In genomic region chr4:39502034-39502658, GRCh38 we compare ENCODE assay signal across 16 cellular contexts. TPM values are rescaled to one million over a fixed set of nuclear protein-coding genes. Genes with fewer than 3 reads are reported as not detected.
A peak's percentile ranks its signal among the peaks of the same experiment; 100 is the strongest.
DNase-seq lines count a peak whose midpoint lies in the region; ATAC-seq and TF ChIP-seq lines count a peak whose summit lies in the region.
"Had no signal": no experiment of that assay in that cellular context is flagged by ENCODE, and none has a peak within 500 bp of the region (broad histone marks: within the 10 kb centered on the region; RNA-seq: fewer than 3 reads in every experiment).

No MANE protein-coding gene starts in this region.

- no peaks in the 10 kb centered on the region for H3K27me3 Mint-ChIP-seq in naive thymus-derived CD4-positive, alpha-beta T cell
- H3K27me3 Mint-ChIP-seq: dendritic cell treated with granulocyte-macrophage colony-stimulating factor and Interleukin-4, amounts not matched to agents 40 ng/mL and 50 ng/mL, for 4 days had no signal

- POLR2A ChIA-PET in RWPE1 (lab: Yijun Ruan, JAX; ENCODE audit: low non-redundant PET) = no interaction called here
- POLR2A ChIA-PET in naive thymus-derived CD4-positive, alpha-beta T cell (lab: Charles Lee) = no interaction called here

- peaks cover 0 to 43% (median 16%) of the 10 kb centered on the region in 5 donors for H3K36me3 Mint-ChIP-seq in naive thymus-derived CD4-positive, alpha-beta T cell

- TF ChIP-seq POLR2A in esophagus squamous epithelium (IDR thresholded peaks at IDR 0.05) = no peak

- ATAC-seq in HG02885 (IDR thresholded peaks at IDR 0.05; ENCODE audit: poor library complexity, unreplicated experiment) = no peak
- no peak for ATAC-seq in naive thymus-derived CD4-positive, alpha-beta T cell
- ATAC-seq: mucosa of descending colon had no signal

- DNase-seq in Caki2 (ENCODE audit: low read depth) (peak; percentile 73), RWPE1 (ENCODE audit: low spot score) (peak; percentile 19), esophagus squamous epithelium (lab: John Stamatoyannopoulos, UW) (no peak), osteoblast (ENCODE audit: insufficient read length, low spot score, missing footprints) (peak; percentile 88), HuH-7.5 (ENCODE audit: low spot score) (no peak), DMS53 (lab: John Stamatoyannopoulos, UW) (no peak)
- DNase-seq in naive thymus-derived CD4-positive, alpha-beta T cell = no peak
- DNase-seq: activated CD4-positive, CD25-positive, alpha-beta regulatory T cell; hypothalamus; mucosa of descending colon; NCI-H1092; NCI-H69; spleen had no signal

- H3K4me3 ChIP-seq in esophagus squamous epithelium (no peak overlapping the region), osteoblast (ENCODE audit: insufficient read depth, low read length) (no peak overlapping the region)
- H3K4me3 ChIP-seq in naive thymus-derived CD4-positive, alpha-beta T cell (ENCODE audit: low read length) = no peak overlapping the region
- H3K4me3 ChIP-seq: mucosa of descending colon, spleen had no signal

- CTCF ChIA-PET in RWPE1 (lab: Yijun Ruan, JAX) = no interaction called here
- CTCF ChIA-PET in naive thymus-derived CD4-positive, alpha-beta T cell (lab: Charles Lee) = no interaction called here

- no peaks in the 10 kb centered on the region for H3K27me3 ChIP-seq in esophagus squamous epithelium
- no peaks in the 10 kb centered on the region for H3K27me3 ChIP-seq in osteoblast (ENCODE audit: insufficient read depth, low read length)
- H3K27me3 ChIP-seq in naive thymus-derived CD4-positive, alpha-beta T cell (ENCODE audit: control insufficient read depth in 2 of 2, insufficient read depth in 2 of 2, low read length in 2 of 2) = no peaks in the 10 kb centered on the region
- H3K27me3 ChIP-seq: spleen had no signal

- peaks cover 16 to 93% (median 33%) of the 10 kb centered on the region in 3 donors for H3K36me3 ChIP-seq in esophagus squamous epithelium
- H3K36me3 ChIP-seq in osteoblast (ENCODE audit: insufficient read depth, low read length) = peaks cover 79% of the 10 kb centered on the region
- peaks cover 5 to 39% (median 6%) of the 10 kb centered on the region in 3 experiments for H3K36me3 ChIP-seq in naive thymus-derived CD4-positive, alpha-beta T cell (ENCODE audit: control insufficient read depth in 2 of 3, insufficient read depth in 3 of 3, low read length in 3 of 3)

- no peak for TF ChIP-seq CTCF in RWPE1 (conservative IDR thresholded peaks at IDR 0.05; ENCODE audit: low read depth)
- TF ChIP-seq CTCF in esophagus squamous epithelium (IDR thresholded peaks at IDR 0.05) = no peak
- TF ChIP-seq CTCF in osteoblast (IDR thresholded peaks at IDR 0.05; ENCODE audit: extremely low read depth, low read depth, low read length) = no peak

- no peak overlapping the region for H3K27ac Mint-ChIP-seq in naive thymus-derived CD4-positive, alpha-beta T cell
- H3K27ac Mint-ChIP-seq: activated T-helper 1 cell treated with anti-CD3 and anti-CD28 coated beads, Interleukin-12 subunit alpha, Interleukin-12 subunit beta, Interleukin-2, Interleukin-4 antibody, amounts not matched to agents 30 ng/mL and 10 ng/mL and 1 ng/mL, durations not matched to agents 14 hours and 24 hours and 36 hours; dendritic cell treated with granulocyte-macrophage colony-stimulating factor and Interleukin-4, amounts not matched to agents 40 ng/mL and 50 ng/mL, for 4 days had no signal

- no peak overlapping the region for H3K27ac ChIP-seq in RWPE1
- H3K27ac ChIP-seq in esophagus squamous epithelium = peak overlapping the region in 3 of 4 donors; percentile 25 to 43 (median 30)
- peak overlapping the region; percentile 100 for H3K27ac ChIP-seq in osteoblast (ENCODE audit: low read depth, low read length)
- no peak overlapping the region for H3K27ac ChIP-seq in naive thymus-derived CD4-positive, alpha-beta T cell (ENCODE audit: low read depth, low read length)
- H3K27ac ChIP-seq: spleen had no signal

- H3K4me3 Mint-ChIP-seq in naive thymus-derived CD4-positive, alpha-beta T cell = no peak overlapping the region
- H3K4me3 Mint-ChIP-seq: activated T-helper 1 cell treated with anti-CD3 and anti-CD28 coated beads, Interleukin-12 subunit alpha, Interleukin-12 subunit beta, Interleukin-2, Interleukin-4 antibody, amounts not matched to agents 30 ng/mL and 10 ng/mL and 1 ng/mL, durations not matched to agents 14 hours and 24 hours and 36 hours; dendritic cell treated with granulocyte-macrophage colony-stimulating factor and Interleukin-4, amounts not matched to agents 40 ng/mL and 50 ng/mL, for 4 days had no signal

- no peaks in the 10 kb centered on the region for H4K20me1 ChIP-seq in osteoblast (ENCODE audit: insufficient read depth, low read length)

- in situ Hi-C loops in Caki2 (cut with HindIII; ENCODE audit: low pct_unique_long_range_greater_than_20kb, low sequenced_read_pairs) = no loop called here

- peaks cover 0 to under 1% (median 0%) of the 10 kb centered on the region in 3 donors for H3K4me1 ChIP-seq in esophagus squamous epithelium
- H3K4me1 ChIP-seq in osteoblast (ENCODE audit: insufficient read depth, low read length) = peaks cover 29% of the 10 kb centered on the region
- H3K4me1 ChIP-seq in naive thymus-derived CD4-positive, alpha-beta T cell (ENCODE audit: control insufficient read depth in 2 of 2, insufficient read depth in 2 of 2, low read length in 2 of 2) = no peaks in the 10 kb centered on the region
- H3K4me1 ChIP-seq: spleen had no signal

- H3K4me2 ChIP-seq in osteoblast (ENCODE audit: insufficient read depth, low read length) = peak overlapping the region; percentile 71

- H3K79me2 ChIP-seq in osteoblast (ENCODE audit: insufficient read depth, low read length) = peaks cover 5% of the 10 kb centered on the region

- H3K9me3 ChIP-seq in esophagus squamous epithelium = no peaks in the 10 kb centered on the region
- H3K9me3 ChIP-seq in osteoblast (ENCODE audit: low read depth, low read length) = no peaks in the 10 kb centered on the region
- H3K9me3 ChIP-seq in naive thymus-derived CD4-positive, alpha-beta T cell (ENCODE audit: control insufficient read depth in 2 of 3, low read length in 3 of 3) = no peaks in the 10 kb centered on the region
- H3K9me3 ChIP-seq: mucosa of descending colon, spleen had no signal

- no peaks in the 10 kb centered on the region for H3K9me3 Mint-ChIP-seq in naive thymus-derived CD4-positive, alpha-beta T cell
- H3K9me3 Mint-ChIP-seq: activated T-helper 1 cell treated with anti-CD3 and anti-CD28 coated beads, Interleukin-12 subunit alpha, Interleukin-12 subunit beta, Interleukin-2, Interleukin-4 antibody, amounts not matched to agents 30 ng/mL and 10 ng/mL and 1 ng/mL, durations not matched to agents 14 hours and 24 hours and 36 hours; dendritic cell treated with granulocyte-macrophage colony-stimulating factor and Interleukin-4, amounts not matched to agents 40 ng/mL and 50 ng/mL, for 4 days had no signal

- no peaks in the 10 kb centered on the region for H3K4me1 Mint-ChIP-seq in naive thymus-derived CD4-positive, alpha-beta T cell

- intact Hi-C loops in esophagus squamous epithelium (cut with DNase I) = no loop called here
- intact Hi-C loops in naive thymus-derived CD4-positive, alpha-beta T cell (cut with micrococcal nuclease) = no loop called here

- H2AFZ ChIP-seq in osteoblast (ENCODE audit: low read length) = no peak overlapping the region

RNA-seq across cellular contexts. Expression of gene UGDH, which starts 25.1 kb away (rescaled TPM):
- total RNA-seq in Caki2 (2014; rRNA removed; shearing (Covaris generic); ENCODE audit: low replicate concordance) = 817 and 999 TPM in 2 replicates
- total RNA-seq in esophagus squamous epithelium = 100 to 1,000 TPM in 2 of 4 donors, 10 to 100 TPM in 2; 55.2 to 188 (median 98.0) TPM
- 242 and 277 TPM in 2 replicates for total RNA-seq in osteoblast
- total RNA-seq in naive thymus-derived CD4-positive, alpha-beta T cell = 10 to 100 TPM in 3 of 5 experiments, 1 to 10 TPM in 2; 6.9 to 20.9 (median 17.7) TPM
- 10 to 100 TPM; 18.2 to 18.7 TPM for polyA plus RNA-seq in naive thymus-derived CD4-positive, alpha-beta T cell

RNA-seq across cellular contexts. Expression of gene LIAS, which starts 43.3 kb away (rescaled TPM):
- 27.6 and 49.3 TPM in 2 replicates for total RNA-seq in Caki2 (2014; rRNA removed; shearing (Covaris generic); ENCODE audit: low replicate concordance)
- 10 to 100 TPM in 3 of 4 donors, 1 to 10 TPM in 1; 9.1 to 17.8 (median 13.1) TPM for total RNA-seq in esophagus squamous epithelium
- total RNA-seq in osteoblast = 8.7 and 11.2 TPM in 2 replicates
- total RNA-seq in naive thymus-derived CD4-positive, alpha-beta T cell = 10 to 100 TPM; 14.5 to 27.8 (median 16.4) TPM
- 10 to 100 TPM; 12.5 to 16.4 TPM for polyA plus RNA-seq in naive thymus-derived CD4-positive, alpha-beta T cell

RNA-seq across cellular contexts. Expression of gene RPL9, which starts 43.4 kb away (rescaled TPM):
- 1,660 and 1,718 TPM in 2 replicates for total RNA-seq in Caki2 (2014; rRNA removed; shearing (Covaris generic); ENCODE audit: low replicate concordance)
- total RNA-seq in esophagus squamous epithelium (1,000 to 10,000 TPM; 2,242 to 7,905 (median 4,182) TPM), osteoblast (1,561 and 1,800 TPM in 2 replicates)
- 1,000 to 10,000 TPM; 1,414 to 3,398 (median 2,567) TPM for total RNA-seq in naive thymus-derived CD4-positive, alpha-beta T cell
- polyA plus RNA-seq in naive thymus-derived CD4-positive, alpha-beta T cell = 1,000 to 10,000 TPM; 3,310 to 3,365 TPM

Comparison
In these comparisons a context has a peak if more than half of its experiments do, and no peak if none do; other contexts are left out.
1. DNase-seq: peak in Caki2 (single experiment), RWPE1 (single experiment) and osteoblast (single experiment); none in esophagus squamous epithelium (single experiment), HuH-7.5 (single experiment), DMS53 (single experiment) and naive thymus-derived CD4-positive, alpha-beta T cell (0 of 9).
2. H3K27ac ChIP-seq: peak in esophagus squamous epithelium (3 of 4) and osteoblast (single experiment); none in RWPE1 (single experiment) and naive thymus-derived CD4-positive, alpha-beta T cell (single experiment).